In genomic region chr1:174848593-174849560, GRCh38 we compare ENCODE assay signal across 7 cellular contexts.
DNase-seq lines count a peak whose midpoint lies in the region; ATAC-seq, FAIRE-seq and TF ChIP-seq lines count a peak whose summit lies in the region.
"Not testable (repeated sequence)": the region's sequence is repeated elsewhere in the genome, so short reads cannot be mapped to it uniquely, and the experiment has no call there.

No MANE protein-coding gene starts in this region.

- H3K27ac Mint-ChIP-seq in H9 (peak overlapping the region; percentile 21 to 95 (median 77); a peak in 5 of 7 replicates), neural crest cell (ENCODE audit: unreplicated experiment) (peak overlapping the region; percentile 82)

- not testable (repeated sequence) for H3K9me3 Mint-ChIP-seq in H9, neural crest cell

- ATAC-seq in RWPE2 (ENCODE audit: low read depth), result peak; percentile 96

- not testable (repeated sequence) for TF ChIP-seq CTCF in H9 (conservative IDR thresholded peaks at IDR 0.05); RWPE2 (IDR thresholded peaks at IDR 0.05; ENCODE audit: poor library complexity, severe bottlenecking); colonic mucosa (IDR thresholded peaks at IDR 0.05); neural crest cell (conservative IDR thresholded peaks at IDR 0.05)

- not testable (repeated sequence) for H3K4ac ChIP-seq in H9 (ENCODE audit: low read depth, low read length)

- H3K4me2 ChIP-seq in H9 (ENCODE audit: insufficient read depth, insufficient read length, low read length), result not testable (repeated sequence)

- H3K4me1 Mint-ChIP-seq in H9, neural crest cell: not testable (repeated sequence)

- H3K18ac ChIP-seq in H9 (ENCODE audit: insufficient read length, low read depth, low read length), result not testable (repeated sequence)

- H3K27me3 ChIP-seq in H9 (ENCODE audit: insufficient read depth, low read length); RWPE2 (ENCODE audit: insufficient read depth, poor library complexity, severe bottlenecking); colonic mucosa: not testable (repeated sequence)

- not testable (repeated sequence) for H2BK15ac ChIP-seq in H9 (ENCODE audit: low read depth, low read length)

- not testable (repeated sequence) for H3K79me2 ChIP-seq in H9 (ENCODE audit: insufficient read depth, low read length)

- H3K27ac ChIP-seq in H9 (ENCODE audit: insufficient read length, low read depth, low read length), result not testable (repeated sequence)
- H3K27ac ChIP-seq in RWPE2 (ENCODE audit: poor library complexity, severe bottlenecking), result peak overlapping the region; percentile 96
- peak overlapping the region; percentile 49 for H3K27ac ChIP-seq in colonic mucosa

- H4K20me1 ChIP-seq in H9 (ENCODE audit: control insufficient read depth, insufficient read depth, insufficient read length), result not testable (repeated sequence)

- not testable (repeated sequence) for H3K36me3 ChIP-seq in RWPE2 (ENCODE audit: low read depth); colonic mucosa

- intact Hi-C loops in colonic mucosa (cut with DNase I), result not testable (repeated sequence)

- not testable (repeated sequence) for H2AFZ ChIP-seq in H9 (ENCODE audit: low read length)

- not testable (repeated sequence) for H3K14ac ChIP-seq in H9 (ENCODE audit: insufficient read depth, low read length)

- not testable (repeated sequence) for H3K9ac ChIP-seq in H9 (ENCODE audit: extremely low read depth, insufficient read length, low read length); colonic mucosa (ENCODE audit: low read depth in 2 of 2, low read length in 2 of 2)

- peaks cover 0 to 15% (median 1%) of the 10 kb centered on the region in 3 experiments; a peak in 5 of 7 replicates for H3K36me3 Mint-ChIP-seq in H9 (ENCODE audit: insufficient read depth in 1 of 3, low read depth in 3 of 3)
- not testable (repeated sequence) for H3K36me3 Mint-ChIP-seq in neural crest cell (ENCODE audit: low read depth)

- not testable (repeated sequence) for H3T11ph ChIP-seq in H9 (ENCODE audit: low read length)

- not testable (repeated sequence) for H2AK5ac ChIP-seq in H9 (ENCODE audit: insufficient read length, low read length)

- not testable (repeated sequence) for H2BK12ac ChIP-seq in H9 (ENCODE audit: insufficient read length, low read depth, low read length)

- H3K4me3 ChIP-seq in RWPE2 (ENCODE audit: severe bottlenecking), result peak overlapping the region; percentile 47
- peak overlapping the region; percentile 11 for H3K4me3 ChIP-seq in colonic mucosa

- not testable (repeated sequence) for H4K8ac ChIP-seq in H9 (replicated peaks; ENCODE audit: insufficient read length, low read depth, low read length)

- H3K4me1 ChIP-seq in H9 (ENCODE audit: insufficient read depth, low read length); RWPE2 (ENCODE audit: insufficient read depth, poor library complexity, severe bottlenecking); colonic mucosa: not testable (repeated sequence)

- H3K79me1 ChIP-seq in H9 (ENCODE audit: insufficient read depth, low read depth, low read length, poor library complexity, severe bottlenecking), result not testable (repeated sequence)

- H3K27me3 Mint-ChIP-seq in H9 (ENCODE audit: low read depth); neural crest cell (ENCODE audit: low read depth): not testable (repeated sequence)

- peak; percentile 90 for FAIRE-seq in islet of Langerhans (lab: Jason Lieb, UNC)

- H3K4me3 Mint-ChIP-seq in H9, result peak overlapping the region; percentile 60 to 74
- peak overlapping the region; percentile 80 for H3K4me3 Mint-ChIP-seq in neural crest cell

- no CpG with 5 or more reads among the region's 36 CpGs for WGBS in H9 (ENCODE audit: extremely low coverage, insufficient read length, low lambda C conversion rate)

- not testable (repeated sequence) for H3K23me2 ChIP-seq in H9 (ENCODE audit: insufficient read length, low read depth, low read length, poor library complexity, severe bottlenecking)

- H3K9me3 ChIP-seq in H9 (ENCODE audit: control insufficient read depth, low read depth, low read length); RWPE2 (ENCODE audit: severe bottlenecking); colonic mucosa: not testable (repeated sequence)

- H2BK20ac ChIP-seq in H9 (ENCODE audit: low read depth, low read length, poor library complexity, severe bottlenecking), result not testable (repeated sequence)

- H4K5ac ChIP-seq in H9 (ENCODE audit: insufficient read length, low read depth, low read length), result not testable (repeated sequence)

- not testable (repeated sequence) for H4K91ac ChIP-seq in H9 (ENCODE audit: insufficient read length, low read depth, low read length)

- not testable (repeated sequence) for H3K23ac ChIP-seq in H9 (ENCODE audit: insufficient read length, low read depth, low read length)

- H3K56ac ChIP-seq in H9 (ENCODE audit: insufficient read length, low read depth, low read length), result not testable (repeated sequence)

- not testable (repeated sequence) for H2BK5ac ChIP-seq in H9 (ENCODE audit: insufficient read length, low read length)

- not testable (repeated sequence) for DNase-seq in H9; RWPE2 (ENCODE audit: low spot score); colonic mucosa; neural crest cell (ENCODE audit: low read depth, low spot score)
- DNase-seq in NCI-H1105 treated with DMSO at 0.1 percent for 48 hours (lab: John Stamatoyannopoulos, UW), result peak; percentile 30
- peak; percentile 10 for DNase-seq in NCI-H2227 (lab: John Stamatoyannopoulos, UW; ENCODE audit: unreplicated experiment)

- not testable (repeated sequence) for H2BK120ac ChIP-seq in H9 (ENCODE audit: low read depth, low read length, poor library complexity, severe bottlenecking)
